ENCODE assay signal across 10 cellular contexts in the genomic region with DNA sequence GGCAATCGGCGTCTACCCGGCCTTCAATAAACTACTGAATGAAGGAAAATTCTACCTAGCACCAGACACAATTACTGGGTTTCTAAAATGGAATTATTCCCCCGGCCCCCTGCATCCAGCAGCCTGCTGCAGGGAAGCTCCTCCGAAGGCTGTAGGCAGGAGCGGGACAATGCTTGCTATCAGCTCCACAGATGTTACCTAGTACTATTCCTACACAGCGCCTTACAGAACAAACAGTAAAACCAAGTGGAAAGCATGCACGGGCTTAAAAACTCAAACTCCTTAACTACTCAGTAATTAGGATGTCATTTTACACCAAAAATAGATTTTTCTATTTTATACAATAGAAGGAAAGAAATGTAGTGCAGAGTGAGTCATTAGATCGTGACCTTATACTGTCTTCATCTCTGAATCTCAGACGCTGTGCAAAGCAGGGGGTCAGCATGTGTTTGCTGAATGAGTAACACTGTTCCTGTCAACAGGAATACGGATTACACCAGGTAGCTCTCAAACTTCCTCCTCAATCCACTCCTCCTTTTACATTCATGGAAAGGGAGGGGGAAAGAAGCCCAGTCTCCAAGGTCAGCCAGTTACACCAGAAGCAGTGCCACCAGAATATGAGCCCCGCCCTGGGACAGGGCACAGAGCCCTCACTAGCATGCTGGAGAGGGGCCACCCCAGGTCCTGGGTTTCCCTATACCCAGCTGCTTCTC.
DNase-seq lines count a peak whose midpoint lies in the region; ATAC-seq and TF ChIP-seq lines count a peak whose summit lies in the region.
"Had no signal": no experiment of that assay in that cellular context is flagged by ENCODE, and none has a peak within 500 bp of the region (broad histone marks: within the 10 kb centered on the region; RNA-seq: fewer than 3 reads in every experiment).

No MANE protein-coding gene starts in this region.

- CTCF ChIA-PET in activated naive CD4-positive, alpha-beta T cell treated with anti-CD3 and anti-CD28 coated beads, Interleukin-2, amount 10 ng/mL, durations not matched to agents 7 days and 5 days (lab: Charles Lee), result interaction anchor here (1.1 kb wide), 2 partner anchors 10 to 72 kb away, joined by 3 to 4 read pairs; no protein-coding TSS in a partner anchor

- TF ChIP-seq CTCF in chondrocyte (IDR thresholded peaks at IDR 0.05), result no peak

- H3K4me3 Mint-ChIP-seq in activated naive CD8-positive, alpha-beta T cell treated with anti-CD3 and anti-CD28 coated beads, Interleukin-2, amount 50 U/mL, for 24 hours, result no peak overlapping the region
- no peak overlapping the region for H3K4me3 Mint-ChIP-seq in activated naive CD8-positive, alpha-beta T cell treated with anti-CD3 and anti-CD28 coated beads for 36 hours
- no peak overlapping the region for H3K4me3 Mint-ChIP-seq in chondrocyte (ENCODE audit: unreplicated experiment)
- no peak overlapping the region for H3K4me3 Mint-ChIP-seq in activated naive CD4-positive, alpha-beta T cell treated with anti-CD3 and anti-CD28 coated beads, Interleukin-2, amount 10 ng/mL, durations not matched to agents 7 days and 5 days

- H3K9me3 Mint-ChIP-seq in activated naive CD8-positive, alpha-beta T cell treated with anti-CD3 and anti-CD28 coated beads, Interleukin-2, amount 50 U/mL, for 24 hours, result no peaks in the 10 kb centered on the region
- H3K9me3 Mint-ChIP-seq in activated naive CD8-positive, alpha-beta T cell treated with anti-CD3 and anti-CD28 coated beads for 36 hours, result no peaks in the 10 kb centered on the region
- no peaks in the 10 kb centered on the region for H3K9me3 Mint-ChIP-seq in chondrocyte (ENCODE audit: low read depth)
- no peaks in the 10 kb centered on the region for H3K9me3 Mint-ChIP-seq in activated naive CD4-positive, alpha-beta T cell treated with anti-CD3 and anti-CD28 coated beads, Interleukin-2, amount 10 ng/mL, durations not matched to agents 7 days and 5 days

- ATAC-seq in activated naive CD8-positive, alpha-beta T cell treated with anti-CD3 and anti-CD28 coated beads, Interleukin-2, amount 50 U/mL, for 24 hours, result no peak
- no peak for ATAC-seq in HG02840 (IDR thresholded peaks at IDR 0.05; ENCODE audit: low FRiP score, unreplicated experiment)

- peaks cover 50% of the 10 kb centered on the region for H3K4me1 Mint-ChIP-seq in activated naive CD8-positive, alpha-beta T cell treated with anti-CD3 and anti-CD28 coated beads, Interleukin-2, amount 50 U/mL, for 24 hours
- H3K4me1 Mint-ChIP-seq in activated naive CD8-positive, alpha-beta T cell treated with anti-CD3 and anti-CD28 coated beads for 36 hours, result peaks cover 35% of the 10 kb centered on the region
- H3K4me1 Mint-ChIP-seq in chondrocyte (ENCODE audit: low read depth), result peaks cover 91% of the 10 kb centered on the region
- peaks cover 32% of the 10 kb centered on the region for H3K4me1 Mint-ChIP-seq in activated naive CD4-positive, alpha-beta T cell treated with anti-CD3 and anti-CD28 coated beads, Interleukin-2, amount 10 ng/mL, durations not matched to agents 7 days and 5 days

- H3K27ac Mint-ChIP-seq in activated naive CD8-positive, alpha-beta T cell treated with anti-CD3 and anti-CD28 coated beads, Interleukin-2, amount 50 U/mL, for 24 hours, result peak overlapping the region; percentile 11
- H3K27ac Mint-ChIP-seq in activated naive CD8-positive, alpha-beta T cell treated with anti-CD3 and anti-CD28 coated beads for 36 hours, result no peak overlapping the region
- H3K27ac Mint-ChIP-seq in chondrocyte (ENCODE audit: unreplicated experiment), result peak overlapping the region; percentile 96
- H3K27ac Mint-ChIP-seq in activated naive CD4-positive, alpha-beta T cell treated with anti-CD3 and anti-CD28 coated beads, Interleukin-2, amount 10 ng/mL, durations not matched to agents 7 days and 5 days, result no peak overlapping the region

- H3K27me3 Mint-ChIP-seq in activated naive CD8-positive, alpha-beta T cell treated with anti-CD3 and anti-CD28 coated beads, Interleukin-2, amount 50 U/mL, for 24 hours, result no peaks in the 10 kb centered on the region
- no peaks in the 10 kb centered on the region for H3K27me3 Mint-ChIP-seq in activated naive CD8-positive, alpha-beta T cell treated with anti-CD3 and anti-CD28 coated beads for 36 hours
- no peaks in the 10 kb centered on the region for H3K27me3 Mint-ChIP-seq in chondrocyte (ENCODE audit: low read depth)
- H3K27me3 Mint-ChIP-seq in activated naive CD4-positive, alpha-beta T cell treated with anti-CD3 and anti-CD28 coated beads, Interleukin-2, amount 10 ng/mL, durations not matched to agents 7 days and 5 days, result no peaks in the 10 kb centered on the region

- no peak for DNase-seq in activated naive CD8-positive, alpha-beta T cell treated with anti-CD3 and anti-CD28 coated beads, Interleukin-2, amount 50 U/mL, for 24 hours
- no peak for DNase-seq in activated naive CD8-positive, alpha-beta T cell treated with anti-CD3 and anti-CD28 coated beads for 36 hours
- DNase-seq in chondrocyte (ENCODE audit: low spot score) (no peak), lung microvascular endothelial cell (ENCODE audit: low read depth in 2 of 2) (peak; percentile 54 to 96), C1 segment of cervical spinal cord (lab: John Stamatoyannopoulos, UW) (no peak)
- DNase-seq in activated naive CD4-positive, alpha-beta T cell treated with anti-CD3 and anti-CD28 coated beads, Interleukin-2, amount 10 ng/mL, durations not matched to agents 7 days and 5 days, result no peak
- DNase-seq in activated naive CD4-positive, alpha-beta T cell (lab: John Stamatoyannopoulos, UW), result no peak
- DNase-seq: erythroblast, NCI-H1092 had no signal

- no peaks in the 10 kb centered on the region for H3K36me3 Mint-ChIP-seq in activated naive CD8-positive, alpha-beta T cell treated with anti-CD3 and anti-CD28 coated beads, Interleukin-2, amount 50 U/mL, for 24 hours (ENCODE audit: low read depth)
- H3K36me3 Mint-ChIP-seq in activated naive CD8-positive, alpha-beta T cell treated with anti-CD3 and anti-CD28 coated beads for 36 hours, result peaks cover 8% of the 10 kb centered on the region
- no peaks in the 10 kb centered on the region for H3K36me3 Mint-ChIP-seq in chondrocyte (ENCODE audit: low read depth)
- H3K36me3 Mint-ChIP-seq in activated naive CD4-positive, alpha-beta T cell treated with anti-CD3 and anti-CD28 coated beads, Interleukin-2, amount 10 ng/mL, durations not matched to agents 7 days and 5 days, result peaks cover 2% of the 10 kb centered on the region

Comparison
In these comparisons a context has a peak if more than half of its experiments do, and no peak if none do; other contexts are left out.
1. H3K27ac Mint-ChIP-seq: peak in activated naive CD8-positive, alpha-beta T cell treated with anti-CD3 and anti-CD28 coated beads, Interleukin-2, amount 50 U/mL, for 24 hours (single experiment) and chondrocyte (single experiment); none in activated naive CD8-positive, alpha-beta T cell treated with anti-CD3 and anti-CD28 coated beads for 36 hours (single experiment) and activated naive CD4-positive, alpha-beta T cell treated with anti-CD3 and anti-CD28 coated beads, Interleukin-2, amount 10 ng/mL, durations not matched to agents 7 days and 5 days (single experiment).
2. DNase-seq: peak in lung microvascular endothelial cell (2 of 2); none in activated naive CD8-positive, alpha-beta T cell treated with anti-CD3 and anti-CD28 coated beads, Interleukin-2, amount 50 U/mL, for 24 hours (single experiment), activated naive CD8-positive, alpha-beta T cell treated with anti-CD3 and anti-CD28 coated beads for 36 hours (single experiment), chondrocyte (single experiment), C1 segment of cervical spinal cord (0 of 14), activated naive CD4-positive, alpha-beta T cell treated with anti-CD3 and anti-CD28 coated beads, Interleukin-2, amount 10 ng/mL, durations not matched to agents 7 days and 5 days (single experiment) and activated naive CD4-positive, alpha-beta T cell (0 of 4).